1 cellular context compared by ENCODE assay signal in genomic region chr1:4653328-4653660, GRCh38.
TF ChIP-seq lines count a peak whose summit lies in the region.

No MANE protein-coding gene starts in this region.

TF ChIP-seq in A549, 52 proteins besides CTCF, POLR2A, EP300 and RAD21:
- no peak for TF ChIP-seq NR3C1 (IDR thresholded peaks at IDR 0.05)
- TF ChIP-seq REST (IDR thresholded peaks at IDR 0.05), result no peak
- TF ChIP-seq PHF8 (IDR thresholded peaks at IDR 0.05; ENCODE audit: borderline replicate concordance, low read depth), result no peak
- TF ChIP-seq JUN (IDR thresholded peaks at IDR 0.05), result no peak
- TF ChIP-seq MYC (IDR thresholded peaks at IDR 0.05; ENCODE audit: borderline replicate concordance, low read length), result no peak
- TF ChIP-seq ZSCAN20 (CRISPR knock-in tag; IDR thresholded peaks at IDR 0.05), result no peak
- TF ChIP-seq NFE2L2 (conservative IDR thresholded peaks at IDR 0.05; ENCODE audit: low read length), result no peak
- TF ChIP-seq HOXA7 (CRISPR knock-in tag; IDR thresholded peaks at IDR 0.05), result no peak
- TF ChIP-seq GATA3 (IDR thresholded peaks at IDR 0.05; ENCODE audit: borderline replicate concordance), result no peak
- TF ChIP-seq SMC3 (IDR thresholded peaks at IDR 0.05), result no peak
- TF ChIP-seq SREBF2 (IDR thresholded peaks at IDR 0.05), result no peak
- no peak for TF ChIP-seq CHD2 (IDR thresholded peaks at IDR 0.05; ENCODE audit: low read length, partially characterized antibody)
- no peak for TF ChIP-seq CHD4 (IDR thresholded peaks at IDR 0.05; ENCODE audit: borderline replicate concordance)
- TF ChIP-seq ZFP36 (IDR thresholded peaks at IDR 0.05; ENCODE audit: borderline replicate concordance, partially characterized antibody), result no peak
- no peak for TF ChIP-seq CEBPB (IDR thresholded peaks at IDR 0.05)
- no peak for TF ChIP-seq RFX5 (IDR thresholded peaks at IDR 0.05)
- no peak for TF ChIP-seq EHF (CRISPR knock-in tag; IDR thresholded peaks at IDR 0.05)
